ENCODE assay signal across 18 cellular contexts in the genomic region with DNA sequence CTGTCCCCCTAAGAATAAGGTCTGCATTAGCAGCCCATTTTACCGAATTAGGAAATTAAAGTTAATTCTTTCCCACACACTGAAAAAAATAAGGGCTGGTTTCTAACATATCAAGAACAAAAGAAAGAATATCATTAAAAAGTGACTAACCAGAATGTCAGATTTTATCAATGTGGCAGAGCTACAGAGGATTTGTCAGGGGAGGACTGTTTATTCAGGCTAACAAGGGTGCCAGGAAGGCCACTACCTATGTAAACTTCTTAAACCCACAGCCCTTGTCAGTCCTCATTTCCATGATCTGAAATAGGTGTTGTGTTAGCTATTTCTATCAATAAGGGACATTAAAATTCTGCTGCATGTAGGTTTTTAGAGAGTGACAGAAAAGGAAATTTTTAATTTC.
A peak's percentile ranks its signal among the peaks of the same experiment; 100 is the strongest.
DNase-seq lines count a peak whose midpoint lies in the region; ATAC-seq, FAIRE-seq and TF ChIP-seq lines count a peak whose summit lies in the region.
"Had no signal": no experiment of that assay in that cellular context is flagged by ENCODE, and none has a peak within 500 bp of the region (broad histone marks: within the 10 kb centered on the region; RNA-seq: fewer than 3 reads in every experiment).

No MANE protein-coding gene starts in this region.

- 85 to 92% (median 88%) methylated on average over 1 of the region's 1 CpG for WGBS in psoas muscle, 3 donors

- peak overlapping the region; percentile 14; the same call in 1 of the 2 replicates for H3K9ac ChIP-seq in OCI-LY3 (ENCODE audit: low read length)

- H3K4me1 ChIP-seq in OCI-LY3 (ENCODE audit: low read length): peaks cover 72% of the 10 kb centered on the region
- peaks cover 39% of the 10 kb centered on the region for H3K4me1 ChIP-seq in psoas muscle

- no peak for FAIRE-seq in RCC 7860 (lab: Jason Lieb, UNC)

- H2AFZ ChIP-seq in OCI-LY3 (ENCODE audit: low read depth, low read length): no peak overlapping the region

- H3K4me2 ChIP-seq in OCI-LY3 (ENCODE audit: low read length): peak overlapping the region; percentile 82; the same call in 1 of the 2 replicates

- H3K4me3 ChIP-seq in OCI-LY3 (ENCODE audit: low read length): no peak overlapping the region
- H3K4me3 ChIP-seq in psoas muscle: peak overlapping the region; percentile 62
- H3K4me3 ChIP-seq: upper lobe of right lung had no signal

- peaks cover 8% of the 10 kb centered on the region for H3K9me3 ChIP-seq in OCI-LY3 (ENCODE audit: insufficient read depth, low read length)
- H3K9me3 ChIP-seq in psoas muscle: no peaks in the 10 kb centered on the region
- H3K9me3 ChIP-seq: ascending aorta, upper lobe of right lung had no signal

- TF ChIP-seq CTCF in OCI-LY3 (IDR thresholded peaks at IDR 0.05; ENCODE audit: low read depth, low read length) (no peak), psoas muscle (IDR thresholded peaks at IDR 0.05) (no peak)

- intact Hi-C loops in psoas muscle (cut with DNase I): loop anchor here (5.0 to 10.0 kb wide), 2 partner anchors 77 to 175 kb away; partner anchors contain the start of gene BACH2 (in 1 of the 2)

- ATAC-seq in psoas muscle (no peak), HG03432 (IDR thresholded peaks at IDR 0.05; ENCODE audit: unreplicated experiment) (no peak)
- ATAC-seq: sciatic nerve; stimulated activated naive CD8-positive, alpha-beta T cell treated with anti-CD3 and anti-CD28 coated beads, Interleukin-15, Interleukin-2, amounts not matched to agents 100 U/mL and 50 U/mL, for 24 hours had no signal

- H3K36me3 ChIP-seq in OCI-LY3 (replicated peaks; ENCODE audit: low read depth, low read length) (peaks cover 23% of the 10 kb centered on the region), psoas muscle (ENCODE audit: insufficient read depth in 1 of 2, low read depth in 1 of 2) (no peaks in the 10 kb centered on the region)
- H3K36me3 ChIP-seq: ascending aorta, upper lobe of right lung had no signal

- DNase-seq in Daoy (ENCODE audit: low read depth) (peak; percentile 21), epithelial cell of prostate (ENCODE audit: low read depth, low spot score) (no peak), psoas muscle (no peak), RCC 7860 (ENCODE audit: low spot score) (no peak), GM19240 (ENCODE audit: insufficient read length, low spot score) (no peak), HuH-7 (ENCODE audit: low spot score) (no peak)
- DNase-seq: H9; Karpas-422; NCI-H1105; NCI-H2107; RPMI8226; stimulated activated CD4-positive, alpha-beta T cell treated with anti-CD3 and anti-CD28 coated beads, Interleukin-1b, Interleukin-23, amount 100 ng/mL, for 48 hours; stimulated activated naive CD8-positive, alpha-beta T cell treated with anti-CD3 and anti-CD28 coated beads, Interleukin-15, Interleukin-2, amounts not matched to agents 100 U/mL and 50 U/mL, for 24 hours; upper lobe of right lung had no signal

- H4K20me1 ChIP-seq in OCI-LY3 (ENCODE audit: insufficient read depth, low read length): no peaks in the 10 kb centered on the region

- no peaks in the 10 kb centered on the region for H3K79me2 ChIP-seq in OCI-LY3 (ENCODE audit: low read length)

- H3K27me3 ChIP-seq in OCI-LY3 (ENCODE audit: low read depth, low read length) (no peaks in the 10 kb centered on the region), psoas muscle (ENCODE audit: insufficient read depth in 3 of 3, low read length in 2 of 3) (no peaks in the 10 kb centered on the region)
- H3K27me3 ChIP-seq: ascending aorta, upper lobe of right lung had no signal

- peak overlapping the region; percentile 77; the same call in 1 of the 2 replicates for H3K27ac ChIP-seq in OCI-LY3 (ENCODE audit: low read length)
- H3K27ac ChIP-seq in epithelial cell of prostate: peak overlapping the region; percentile 87
- peak overlapping the region; percentile 96 for H3K27ac ChIP-seq in psoas muscle
- H3K27ac ChIP-seq: upper lobe of right lung had no signal
